In genomic region chr6:44223471-44224153, GRCh38 we compare ENCODE assay signal across 8 cellular contexts. TPM values are rescaled to one million over a fixed set of nuclear protein-coding genes. Genes with fewer than 3 reads are reported as not detected.
A peak's percentile ranks its signal among the peaks of the same experiment; 100 is the strongest.
DNase-seq lines count a peak whose midpoint lies in the region; FAIRE-seq and TF ChIP-seq lines count a peak whose summit lies in the region.

Gene SLC29A1 (plus strand): TSS chr6:44223595. CDS start chr6:44227314, 3,719 bp downstream.

- H3F3A ChIP-seq in OCI-LY1 (ENCODE audit: insufficient read depth, low read length), result peaks cover 5% of the 10 kb centered on the region

- intact Hi-C loops in endothelial cell of umbilical vein (cut with micrococcal nuclease), result no loop called here

- H3K4me3 ChIP-seq in HL-60 (replicated peaks; ENCODE audit: insufficient read depth, low read length), result peak within 1 kb of the TSS; percentile 78
- H3K4me3 ChIP-seq in OCI-LY1 (ENCODE audit: low read depth, low read length, poor library complexity, severe bottlenecking), result peak within 1 kb of the TSS; percentile 89
- H3K4me3 ChIP-seq in endothelial cell of umbilical vein (replicated peaks in 1 of 3; ENCODE audit: insufficient read depth in 1 of 3, low read depth in 1 of 3, low read length in 3 of 3), result peak within 1 kb of the TSS; percentile 56 to 82 (median 72)

- H4K20me1 ChIP-seq in OCI-LY1 (ENCODE audit: insufficient read depth, low read length), result no peaks in the 10 kb centered on the region
- no peaks in the 10 kb centered on the region for H4K20me1 ChIP-seq in endothelial cell of umbilical vein (replicated peaks; ENCODE audit: control insufficient read depth, extremely low read depth, insufficient read depth, low read length)

- in situ Hi-C loops in ACHN (cut with HindIII; ENCODE audit: low pct_ligation_motif_present, low pct_unique_long_range_greater_than_20kb, low sequenced_read_pairs) (no loop called here), GM18951 (cut with MboI; ENCODE audit: low sequenced_read_pairs, unreplicated experiment) (no loop called here)

- no peaks in the 10 kb centered on the region for H3K79me2 ChIP-seq in OCI-LY1 (ENCODE audit: insufficient read depth, low read length)
- peaks cover 76% of the 10 kb centered on the region for H3K79me2 ChIP-seq in endothelial cell of umbilical vein (ENCODE audit: control insufficient read depth, insufficient read depth, low read length)

- peaks cover 2% of the 10 kb centered on the region; the same call in 1 of the 2 replicates for H3K36me3 ChIP-seq in OCI-LY1 (ENCODE audit: insufficient read depth, low read length)
- H3K36me3 ChIP-seq in endothelial cell of umbilical vein (ENCODE audit: control insufficient read depth in 2 of 2, extremely low read depth in 1 of 2, insufficient read depth in 2 of 2, low read length in 2 of 2), result peaks cover 0 to 2% of the 10 kb centered on the region in 2 experiments

- dilution Hi-C loops in endothelial cell of umbilical vein (cut with MboI; ENCODE audit: extremely low pct_ligation_motif_present, low sequenced_read_pairs), result no loop called here

- POLR2A ChIA-PET in endothelial cell of umbilical vein (lab: Charles Lee), result interaction anchor here (0.6 to 5.3 kb wide), 4 partner anchors 11 to 47 kb away, joined by 3 to 34 read pairs (median 4); partner anchors contain the start of gene HSP90AB1

- no peaks in the 10 kb centered on the region for H3K9me2 ChIP-seq in OCI-LY1 (ENCODE audit: low read depth, low read length)

- TF ChIP-seq CTCF in HL-60 (IDR thresholded peaks at IDR 0.05; ENCODE audit: insufficient read depth, low read length) (no peak), OCI-LY1 (IDR thresholded peaks at IDR 0.05; ENCODE audit: low read length) (no peak), endothelial cell of umbilical vein (IDR thresholded peaks at IDR 0.05; ENCODE audit: extremely low read depth in 1 of 2, insufficient read depth in 1 of 2, low read depth in 1 of 2, low read length in 2 of 2) (peak in 1 of 2 donors; percentile 30)

- H3K9me3 ChIP-seq in OCI-LY1 (ENCODE audit: low read length) (no peaks in the 10 kb centered on the region), endothelial cell of umbilical vein (replicated peaks; ENCODE audit: control insufficient read depth, insufficient read depth, low read length) (no peaks in the 10 kb centered on the region)

- TF ChIP-seq POLR2A in GM18951 (IDR thresholded peaks at IDR 0.05; ENCODE audit: extremely low read depth, insufficient read depth, insufficient read length) (peak; percentile 80), endothelial cell of umbilical vein (IDR thresholded peaks at IDR 0.05; ENCODE audit: low read depth, low read length) (peak; percentile 71)

- H3K9me1 ChIP-seq in endothelial cell of umbilical vein (replicated peaks; ENCODE audit: control insufficient read depth, extremely low read depth, insufficient read depth, low read length), result no peaks in the 10 kb centered on the region

- no peak for FAIRE-seq in endothelial cell of umbilical vein (lab: Jason Lieb, UNC)

- H3K9ac ChIP-seq in OCI-LY1 (ENCODE audit: low read length) (peak within 1 kb of the TSS; percentile 93), endothelial cell of umbilical vein (replicated peaks; ENCODE audit: extremely low read depth, insufficient read depth, low read length) (peak within 1 kb of the TSS; percentile 63)

- H3K27ac ChIP-seq in HL-60 (replicated peaks) (peak within 1 kb of the TSS; percentile 86), OCI-LY1 (ENCODE audit: low read depth, low read length, poor library complexity, severe bottlenecking) (peak within 1 kb of the TSS; percentile 12), endothelial cell of umbilical vein (ENCODE audit: insufficient read depth, low read depth, low read length) (peak within 1 kb of the TSS; percentile 97)

- no TSS peak for BruUV-seq in endothelial cell of umbilical vein (replicated peaks; lab: Mats Ljungman, UMichigan)

- CTCF ChIA-PET in endothelial cell of umbilical vein (lab: Charles Lee), result interaction anchor here (1.0 to 9.2 kb wide), 11 partner anchors 11 to 127 kb away, joined by 3 to 91 read pairs (median 7); partner anchors contain the start of gene HSP90AB1

- H3K4me1 ChIP-seq in OCI-LY1 (ENCODE audit: insufficient read depth, low read length, severe bottlenecking) (peaks cover 54% of the 10 kb centered on the region), endothelial cell of umbilical vein (ENCODE audit: control insufficient read depth, extremely low read depth, insufficient read depth, low read length) (peaks cover 55% of the 10 kb centered on the region)

- DNase-seq in ACHN (peak; percentile 72), HL-60 (ENCODE audit: low read depth in 1 of 2, low spot score in 1 of 2) (peak; percentile 77 to 88), endothelial cell of umbilical vein (ENCODE audit: low read depth, low spot score) (peak; percentile 66), mucosa of gallbladder (ENCODE audit: low spot score) (peak; percentile 69)
- DNase-seq in activated CD8-positive, alpha-beta memory T cell treated with anti-CD3 and anti-CD28 coated beads, Interleukin-2, amount 50 U/mL, for 48 hours, result peak; percentile 91
- peak; percentile 91 for DNase-seq in stimulated activated CD8-positive, alpha-beta memory T cell treated with anti-CD3 and anti-CD28 coated beads, Interleukin-4, amount 100 ng/mL, for 48 hours

- H2AFZ ChIP-seq in OCI-LY1 (ENCODE audit: low read length) (no peak within 1 kb of the TSS), endothelial cell of umbilical vein (ENCODE audit: low read depth, low read length) (no peak within 1 kb of the TSS)

- H3K27me3 ChIP-seq in HL-60 (ENCODE audit: insufficient read depth, poor library complexity, severe bottlenecking) (no peaks in the 10 kb centered on the region), OCI-LY1 (ENCODE audit: insufficient read depth, low read length) (no peaks in the 10 kb centered on the region), endothelial cell of umbilical vein (ENCODE audit: control insufficient read depth in 2 of 2, insufficient read depth in 2 of 2, low read length in 2 of 2) (no peaks in the 10 kb centered on the region)

- H3K4me2 ChIP-seq in OCI-LY1 (ENCODE audit: low read length) (peak within 1 kb of the TSS; percentile 87), endothelial cell of umbilical vein (ENCODE audit: insufficient read depth, low read length) (peak within 1 kb of the TSS; percentile 86)

TF ChIP-seq in endothelial cell of umbilical vein, 7 proteins besides CTCF, POLR2A, EP300 and RAD21:
- TF ChIP-seq MAX (IDR thresholded peaks at IDR 0.05; ENCODE audit: insufficient read depth, insufficient read length) (no peak), POLR2AphosphoS5 (IDR thresholded peaks at IDR 0.05; ENCODE audit: insufficient read depth, low read depth, low read length) (peak; percentile 78), MYC (IDR thresholded peaks at IDR 0.05; ENCODE audit: low read depth, low read length) (peak; percentile 43), EZH2 (IDR thresholded peaks at IDR 0.05; ENCODE audit: borderline replicate concordance, low read depth, low read length, severe bottlenecking) (no peak), JUN (IDR thresholded peaks at IDR 0.05; ENCODE audit: borderline replicate concordance, insufficient read depth, insufficient read length, low read depth) (no peak), GATA2 (IDR thresholded peaks at IDR 0.05; ENCODE audit: insufficient read depth, insufficient read length, low read depth, low read length) (no peak), FOS (IDR thresholded peaks at IDR 0.05; ENCODE audit: borderline replicate concordance, insufficient read depth, low read length) (no peak)

RNA-seq across cellular contexts. Expression of gene SLC29A1, which starts in this region (rescaled TPM):
- total RNA-seq in endothelial cell of umbilical vein (202 and 219 TPM in 2 replicates), mucosa of gallbladder (66.1 TPM)
- polyA plus RNA-seq in endothelial cell of umbilical vein, result 539 and 592 TPM in 2 replicates
- polyA plus RNA-seq in endothelial cell of umbilical vein (2011; cell fraction: cytosol; rRNA removed), result 283 and 310 TPM in 2 replicates
- 598 and 634 TPM in 2 replicates for polyA plus RNA-seq in endothelial cell of umbilical vein (2011; cell fraction: nucleus; rRNA removed)
- polyA plus RNA-seq in endothelial cell of umbilical vein (2012), result 223 and 254 TPM in 2 replicates
- 472 and 495 TPM in 2 replicates for polyA minus RNA-seq in endothelial cell of umbilical vein
- polyA minus RNA-seq in endothelial cell of umbilical vein (2011; cell fraction: cytosol; rRNA and poly(A)+ RNA removed), result 35.7 TPM
- 135 and 171 TPM in 2 replicates for polyA minus RNA-seq in endothelial cell of umbilical vein (2011; cell fraction: nucleus; rRNA and poly(A)+ RNA removed)

Comparison
In these comparisons a context has a peak if more than half of its experiments do, and no peak if none do; other contexts are left out.
1. Peak in every context shown above with its lines: DNase-seq, H3K4me3 ChIP-seq and H3K27ac ChIP-seq.
2. H3K27ac ChIP-seq: peak in every context shown above with its lines; median percentile 97 in endothelial cell of umbilical vein; 86 in HL-60; 12 in OCI-LY1.